15 cellular contexts compared by ENCODE assay signal in the genomic region with DNA sequence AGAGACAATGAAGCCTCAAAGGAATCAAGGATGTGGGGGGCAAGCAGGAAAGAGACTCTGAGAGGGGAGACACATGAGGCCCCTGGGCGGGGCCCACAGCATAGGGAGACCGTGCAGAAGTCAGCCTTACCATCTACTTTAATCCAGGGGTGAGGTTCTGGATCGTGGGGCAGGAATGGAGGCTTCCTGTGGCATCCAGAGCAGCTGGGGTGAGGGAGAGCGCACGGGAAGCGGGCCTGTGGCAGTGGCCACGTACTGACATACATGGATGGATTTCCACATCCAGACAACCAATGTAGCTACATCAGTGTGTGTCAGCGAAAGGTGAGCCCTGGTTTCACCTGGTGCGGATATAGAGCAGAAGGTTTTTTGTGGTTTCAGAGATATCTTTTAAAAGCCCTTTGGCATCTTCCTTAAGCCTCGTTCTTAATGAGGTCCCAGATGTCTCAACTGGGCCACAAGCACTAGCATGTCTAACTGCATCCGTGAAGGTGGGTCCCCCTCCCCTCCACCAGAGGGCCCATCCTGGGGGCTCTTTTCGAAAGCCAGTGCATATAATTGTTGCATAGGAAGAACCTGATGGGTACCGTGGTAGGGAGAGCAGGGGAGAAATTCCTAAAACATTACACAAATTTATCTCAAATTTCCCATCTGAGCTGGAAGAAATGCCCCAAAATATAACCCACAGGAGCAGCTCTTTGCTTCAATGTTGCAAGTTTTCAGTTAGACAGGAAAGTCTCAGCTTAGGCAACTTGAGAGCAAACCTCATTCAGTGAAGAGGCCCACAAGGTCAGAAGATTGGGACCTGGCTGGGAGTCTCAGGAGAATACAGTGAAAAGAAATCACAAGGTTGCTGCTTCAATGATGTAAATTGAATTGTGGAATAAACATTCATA.
A peak's percentile ranks its signal among the peaks of the same experiment; 100 is the strongest.
DNase-seq lines count a peak whose midpoint lies in the region; ATAC-seq and FAIRE-seq lines count a peak whose summit lies in the region.
"Had no signal": no experiment of that assay in that cellular context is flagged by ENCODE, and none has a peak within 500 bp of the region (broad histone marks: within the 10 kb centered on the region; RNA-seq: fewer than 3 reads in every experiment).

No MANE protein-coding gene starts in this region.

- peaks cover 72% of the 10 kb centered on the region for H3K4me1 ChIP-seq in BLaER1
- H3K4me1 ChIP-seq: A549, gastroesophageal sphincter, pancreas had no signal

- FAIRE-seq in urothelium cell line (lab: Jason Lieb, UNC) = no peak
- FAIRE-seq: A549, pancreas had no signal

- peak overlapping the region; percentile 70; the same call in 1 of the 2 replicates for H3K9ac ChIP-seq in BLaER1

- no peaks in the 10 kb centered on the region for H4K20me1 ChIP-seq in BLaER1

- ATAC-seq in GM19324 (IDR thresholded peaks at IDR 0.05; ENCODE audit: low FRiP score, unreplicated experiment) = peak; percentile 28
- ATAC-seq in HG02610 (IDR thresholded peaks at IDR 0.05; ENCODE audit: unreplicated experiment) = peak; percentile 17
- ATAC-seq in HG03571 (IDR thresholded peaks at IDR 0.05; ENCODE audit: unreplicated experiment) = peak; percentile 16
- ATAC-seq in left ventricle myocardium superior = no peak
- ATAC-seq: A549, gastroesophageal sphincter had no signal

- no peaks in the 10 kb centered on the region for H3K9me3 ChIP-seq in BLaER1
- H3K9me3 ChIP-seq: A549, gastroesophageal sphincter, pancreas had no signal

- H3K4me2 ChIP-seq in BLaER1 = peak overlapping the region; percentile 89
- H3K4me2 ChIP-seq: A549 had no signal

- no peaks in the 10 kb centered on the region for H3K27me3 ChIP-seq in BLaER1
- H3K27me3 ChIP-seq: pancreas had no signal

- DNase-seq in effector CD8-positive, alpha-beta T cell (lab: John Stamatoyannopoulos, UW) = no peak
- DNase-seq in AG08396 (ENCODE audit: low spot score) (no peak), urothelium cell line (ENCODE audit: low spot score) (no peak), left ventricle myocardium superior (no peak)
- DNase-seq: activated naive CD8-positive, alpha-beta T cell treated with anti-CD3 and anti-CD28 coated beads for 36 hours; DND-41; NCI-H1417 treated with DMSO at 0.1 percent for 48 hours; pancreas; stimulated activated naive CD4-positive, alpha-beta T cell had no signal

- H3K4me3 ChIP-seq in BLaER1 = peak overlapping the region; percentile 38
- H3K4me3 ChIP-seq: A549, gastroesophageal sphincter, pancreas had no signal

- H3K36me3 ChIP-seq in BLaER1 = no peaks in the 10 kb centered on the region
- H3K36me3 ChIP-seq: gastroesophageal sphincter, pancreas had no signal

- peak overlapping the region; percentile 91 for H3K27ac ChIP-seq in BLaER1
- H3K27ac ChIP-seq: A549, gastroesophageal sphincter, pancreas had no signal

- intact Hi-C loops in left ventricle myocardium superior (cut with micrococcal nuclease) = no loop called here
